1 cellular context compared by ENCODE assay signal in the genomic region with DNA sequence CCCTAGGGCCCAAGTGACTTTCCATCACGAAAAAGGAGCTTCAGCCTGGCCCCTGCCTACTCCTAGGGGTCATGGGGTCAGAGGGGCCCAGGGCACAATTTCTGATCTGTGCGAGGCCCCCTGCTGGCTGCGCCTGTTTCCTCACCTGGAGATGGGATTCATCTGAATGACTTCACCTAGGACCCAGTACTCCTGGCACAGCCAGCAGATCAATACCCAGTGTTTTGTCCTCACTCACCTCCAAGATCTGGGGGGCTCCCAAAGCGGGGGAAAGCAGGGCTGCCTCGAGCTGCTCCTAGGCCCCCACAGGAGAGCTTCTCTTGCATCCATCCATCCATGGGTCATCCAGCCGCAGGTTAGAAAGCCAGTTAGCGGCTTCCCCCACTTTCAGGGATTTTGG.
TF ChIP-seq lines count a peak whose summit lies in the region.

No MANE protein-coding gene starts in this region.

TF ChIP-seq in HCT116, 20 proteins besides CTCF, POLR2A, EP300 and RAD21 (continued from another document):
- TF ChIP-seq CEBPB (IDR thresholded peaks at IDR 0.05; ENCODE audit: low read depth) (no peak), JUND (IDR thresholded peaks at IDR 0.05) (no peak), SP1 (IDR thresholded peaks at IDR 0.05; ENCODE audit: low read depth) (no peak)
TF ChIP-seq in HCT116: peak in this region for 0.
